Comparison of ENCODE assay signal across 2 cellular contexts in genomic region chr2:159711562-159712193, GRCh38.
TF ChIP-seq lines count a peak whose summit lies in the region.

No MANE protein-coding gene starts in this region.

TF ChIP-seq in HEK293, 187 proteins besides CTCF, POLR2A, EP300 and RAD21 (continued from another document and continues in another):
- no peak for TF ChIP-seq TSHZ1 (tag by site-specific recombination; IDR thresholded peaks at IDR 0.05; ENCODE audit: borderline replicate concordance)
- TF ChIP-seq ZSCAN18 (tag by site-specific recombination; IDR thresholded peaks at IDR 0.05): no peak
- no peak for TF ChIP-seq ZNF174 (tag by site-specific recombination; IDR thresholded peaks at IDR 0.05)
- no peak for TF ChIP-seq ZNF670 (tag by site-specific recombination; IDR thresholded peaks at IDR 0.05; ENCODE audit: low read depth)
- no peak for TF ChIP-seq ZNF623 (tag by site-specific recombination; IDR thresholded peaks at IDR 0.05)
- TF ChIP-seq ZNF140 (tag by site-specific recombination; IDR thresholded peaks at IDR 0.05): no peak
- no peak for TF ChIP-seq ZNF311 (tag by site-specific recombination; IDR thresholded peaks at IDR 0.05; ENCODE audit: borderline replicate concordance)
- TF ChIP-seq KLF10 (tag by site-specific recombination; IDR thresholded peaks at IDR 0.05): no peak
- TF ChIP-seq ZNF341 (tag by site-specific recombination; IDR thresholded peaks at IDR 0.05; ENCODE audit: low read depth): no peak
- no peak for TF ChIP-seq GLI4 (tag by site-specific recombination; IDR thresholded peaks at IDR 0.05)
- TF ChIP-seq OSR2 (tag by site-specific recombination; IDR thresholded peaks at IDR 0.05): no peak
- 0 out of 2 replicates have a peak, but pooled peaks have one; percentile 55 for TF ChIP-seq ZNF362 (tag by site-specific recombination; IDR thresholded peaks at IDR 0.05)
- no peak for TF ChIP-seq ZNF169 (tag by site-specific recombination; IDR thresholded peaks at IDR 0.05)
- no peak for TF ChIP-seq ZNF175 (tag by site-specific recombination; IDR thresholded peaks at IDR 0.05)
- TF ChIP-seq ZNF510 (tag by site-specific recombination; IDR thresholded peaks at IDR 0.05; ENCODE audit: insufficient replicate concordance): no peak
- no peak for TF ChIP-seq ZNF248 (tag by site-specific recombination; IDR thresholded peaks at IDR 0.05)
- TF ChIP-seq ZNF138 (tag by site-specific recombination; IDR thresholded peaks at IDR 0.05; ENCODE audit: borderline replicate concordance): no peak
- TF ChIP-seq ZBTB7A (tag by site-specific recombination; IDR thresholded peaks at IDR 0.05; ENCODE audit: low read depth): no peak
- TF ChIP-seq ZBTB20 (tag by site-specific recombination; IDR thresholded peaks at IDR 0.05): peak; percentile 7; the same call in 1 of the 2 replicates
- no peak for TF ChIP-seq REST (tag by site-specific recombination; IDR thresholded peaks at IDR 0.05)
- TF ChIP-seq ZNF292 (tag by site-specific recombination; IDR thresholded peaks at IDR 0.05; ENCODE audit: borderline replicate concordance, low read depth): no peak
- TF ChIP-seq ZNF843 (tag by site-specific recombination; IDR thresholded peaks at IDR 0.05): no peak
- TF ChIP-seq SP3 (tag by site-specific recombination; IDR thresholded peaks at IDR 0.05): peak; percentile 44
- TF ChIP-seq ZNF677 (tag by site-specific recombination; IDR thresholded peaks at IDR 0.05): no peak

TF ChIP-seq in K562, 482 proteins besides CTCF, POLR2A, EP300 and RAD21 (continued from another document):
- no peak for TF ChIP-seq RERE (CRISPR knock-in tag; IDR thresholded peaks at IDR 0.05; ENCODE audit: borderline replicate concordance)
- peak; percentile 43 for TF ChIP-seq SMARCA4 (IDR thresholded peaks at IDR 0.05)
- peak; percentile 70; the same call in 1 of the 2 replicates for TF ChIP-seq MIER1 (IDR thresholded peaks at IDR 0.05; ENCODE audit: low read depth)
- no peak for TF ChIP-seq CEBPG (CRISPR knock-in tag; IDR thresholded peaks at IDR 0.05)
- no peak for TF ChIP-seq CEBPG (tag; conservative IDR thresholded peaks at IDR 0.05 in 1 of 2, IDR thresholded peaks at IDR 0.05 in 1 of 2)
- peak; percentile 14; the same call in 1 of the 2 replicates for TF ChIP-seq NKRF (IDR thresholded peaks at IDR 0.05; ENCODE audit: borderline replicate concordance)
- no peak for TF ChIP-seq PHF8 (IDR thresholded peaks at IDR 0.05; ENCODE audit: borderline replicate concordance, low read length)
- peak in 1 of 2 experiments; percentile 44; a peak in 2 of 4 replicates for TF ChIP-seq SIN3A (IDR thresholded peaks at IDR 0.05; ENCODE audit: borderline replicate concordance in 2 of 2, control insufficient read depth in 1 of 2, low read depth in 2 of 2, low read length in 2 of 2)
- TF ChIP-seq ZNF197 (CRISPR knock-in tag; IDR thresholded peaks at IDR 0.05; ENCODE audit: low read depth): no peak
- TF ChIP-seq ZC3H4 (CRISPR knock-in tag; IDR thresholded peaks at IDR 0.05; ENCODE audit: borderline replicate concordance): no peak
- TF ChIP-seq ZNF584 (CRISPR knock-in tag; IDR thresholded peaks at IDR 0.05; ENCODE audit: low read depth): no peak
- TF ChIP-seq SNAPC5 (CRISPR knock-in tag; IDR thresholded peaks at IDR 0.05): no peak
- TF ChIP-seq NCOR1 (IDR thresholded peaks at IDR 0.05): no peak; the same call in 1 of the 2 replicates
- no peak for TF ChIP-seq ZKSCAN1 (IDR thresholded peaks at IDR 0.05; ENCODE audit: low read depth, low read length)
- peak; percentile 85; the same call in 1 of the 2 replicates for TF ChIP-seq ZBTB7A (IDR thresholded peaks at IDR 0.05; ENCODE audit: borderline replicate concordance, control insufficient read depth, low read depth, low read length)
- peak; percentile 79 for TF ChIP-seq TBP (optimal IDR thresholded peaks at IDR 0.05; ENCODE audit: low read depth, low read length)
- TF ChIP-seq GTF2E2 (tag; IDR thresholded peaks at IDR 0.05): 0 out of 2 replicates have a peak, but pooled peaks have one; percentile 53
- 0 out of 2 replicates have a peak, but pooled peaks have one; percentile 15 for TF ChIP-seq TRIM25 (IDR thresholded peaks at IDR 0.05; ENCODE audit: borderline replicate concordance)
- no peak for TF ChIP-seq BCOR (IDR thresholded peaks at IDR 0.05)
- no peak for TF ChIP-seq HOXB6 (CRISPR knock-in tag; IDR thresholded peaks at IDR 0.05; ENCODE audit: borderline replicate concordance)
- 0 out of 2 replicates have a peak, but pooled peaks have one; percentile 42 for TF ChIP-seq SMARCA5 (IDR thresholded peaks at IDR 0.05)
- TF ChIP-seq SREBF2 (CRISPR knock-in tag; IDR thresholded peaks at IDR 0.05): no peak
- peak; percentile 99 to 100 for TF ChIP-seq UBTF (IDR thresholded peaks at IDR 0.05; ENCODE audit: borderline replicate concordance in 1 of 2, low read depth in 2 of 2, low read length in 2 of 2)
- no peak for TF ChIP-seq ELF2 (CRISPR knock-in tag; IDR thresholded peaks at IDR 0.05)
- TF ChIP-seq NBN (IDR thresholded peaks at IDR 0.05; ENCODE audit: low read depth): peak; percentile 13; the same call in 1 of the 2 replicates
- peak; percentile 42 to 52 for TF ChIP-seq AFF1 (IDR thresholded peaks at IDR 0.05; ENCODE audit: low read depth in 1 of 2, partially characterized antibody in 2 of 2)
- peak; percentile 49 for TF ChIP-seq DACH1 (IDR thresholded peaks at IDR 0.05; ENCODE audit: partially characterized antibody)
- TF ChIP-seq ZNF639 (CRISPR knock-in tag; conservative IDR thresholded peaks at IDR 0.05 in 1 of 2, IDR thresholded peaks at IDR 0.05 in 1 of 2): no peak
- peak; percentile 95 for TF ChIP-seq ZNF384 (IDR thresholded peaks at IDR 0.05; ENCODE audit: low read depth, low read length)
- TF ChIP-seq BHLHE40 (IDR thresholded peaks at IDR 0.05; ENCODE audit: low read length): no peak
TF ChIP-seq in K562: peak in this region for 20.
